Comparison of ENCODE assay signal across 16 cellular contexts in genomic region chr11:114226283-114226859, GRCh38.
"Had no signal": no experiment of that assay in that cellular context is flagged by ENCODE, and none has a peak within 500 bp of the region (broad histone marks: within the 10 kb centered on the region; RNA-seq: fewer than 3 reads in every experiment).

No MANE protein-coding gene starts in this region.

- H3K9me3 Mint-ChIP-seq: activated naive CD4-positive, alpha-beta T cell treated with anti-CD3 and anti-CD28 coated beads, Interleukin-2, amount 50 U/mL, for 24 hours; neural crest cell had no signal

- H3K27me3 ChIP-seq: esophagus squamous epithelium, left lung, ovary, thyroid gland, uterus had no signal

- ATAC-seq: left lung had no signal

- H3K9me3 ChIP-seq: esophagus squamous epithelium, left lung, ovary, thyroid gland, uterus had no signal

- DNase-seq: activated CD4-positive, alpha-beta T cell treated with anti-CD3 and anti-CD28 coated beads for 4 hours; activated CD8-positive, alpha-beta memory T cell treated with anti-CD3 and anti-CD28 coated beads for 24 hours; anterior cingulate cortex; esophagus squamous epithelium; foreskin fibroblast; head of caudate nucleus; islet precursor cell; left lung; mesendoderm; ovary; thyroid gland; uterus; WERI-Rb-1 had no signal

- H3K4me2 ChIP-seq: smooth muscle cell had no signal

- H3K27ac ChIP-seq: esophagus squamous epithelium, left lung, ovary, thyroid gland, uterus, WERI-Rb-1 had no signal

- H3K27ac Mint-ChIP-seq: activated naive CD4-positive, alpha-beta T cell treated with anti-CD3 and anti-CD28 coated beads, Interleukin-2, amount 50 U/mL, for 24 hours had no signal

- H3K36me3 Mint-ChIP-seq: activated naive CD4-positive, alpha-beta T cell treated with anti-CD3 and anti-CD28 coated beads, Interleukin-2, amount 50 U/mL, for 24 hours had no signal

- H3K36me3 ChIP-seq: ovary, uterus, WERI-Rb-1 had no signal

- H3K4me1 ChIP-seq: thyroid gland, uterus had no signal

- H3K27me3 Mint-ChIP-seq: activated naive CD4-positive, alpha-beta T cell treated with anti-CD3 and anti-CD28 coated beads, Interleukin-2, amount 50 U/mL, for 24 hours had no signal

- H3K4me3 ChIP-seq: esophagus squamous epithelium, left lung, ovary, smooth muscle cell, thyroid gland, uterus had no signal

- H3K4me3 Mint-ChIP-seq: activated naive CD4-positive, alpha-beta T cell treated with anti-CD3 and anti-CD28 coated beads, Interleukin-2, amount 50 U/mL, for 24 hours; neural crest cell had no signal
